In the genomic region with DNA sequence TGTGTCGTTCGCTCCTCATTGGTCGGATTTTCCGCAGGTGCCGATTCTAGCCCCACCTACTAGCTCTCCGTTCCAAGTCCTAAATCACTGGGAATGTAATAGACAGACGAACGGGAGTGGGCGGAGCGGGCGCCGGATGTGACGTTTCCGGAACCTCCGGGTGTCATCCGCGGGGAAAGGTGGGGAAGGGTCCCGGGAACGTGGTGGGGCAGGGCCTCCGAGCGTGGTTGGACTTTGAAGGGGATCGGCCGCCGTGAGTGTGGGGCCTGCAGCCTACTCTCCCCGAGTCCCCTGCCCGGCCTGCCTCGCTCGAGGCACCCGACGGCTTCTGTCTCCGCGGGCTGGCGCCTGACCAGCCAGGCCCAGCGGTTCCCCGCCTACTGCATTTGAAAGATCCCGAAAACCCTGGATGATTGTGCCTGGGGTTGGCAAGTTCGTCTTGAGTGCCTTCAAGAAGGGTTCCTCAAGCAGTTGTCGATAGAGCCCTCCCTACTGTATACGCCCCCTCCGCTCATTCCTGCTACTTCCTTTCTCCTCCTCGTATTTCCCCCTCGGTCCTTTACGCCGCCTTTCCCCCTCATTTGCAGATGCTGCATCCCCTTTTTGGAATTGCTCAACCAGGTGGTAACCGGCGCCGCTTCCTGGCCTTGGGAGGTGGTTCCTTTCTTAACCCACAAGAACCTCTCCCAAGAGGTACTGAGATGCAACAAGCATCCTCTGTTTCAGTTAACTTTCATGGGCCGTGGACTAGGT, we compare ENCODE assay signal across 8 cellular contexts. TPM values are rescaled to one million over a fixed set of nuclear protein-coding genes. Genes with fewer than 3 reads are reported as not detected.
A peak's percentile ranks its signal among the peaks of the same experiment; 100 is the strongest.
DNase-seq lines count a peak whose midpoint lies in the region; ATAC-seq, FAIRE-seq and TF ChIP-seq lines count a peak whose summit lies in the region.

A gene (plus strand): TSS at position 144 of the 753 bp plus-strand sequence. CDS start 1,896 bp downstream, outside the sequence.

- no peaks in the 10 kb centered on the region for H3K9me3 Mint-ChIP-seq in T-cell

- H3K4me3 ChIP-seq in cardiac muscle cell, result peak within 1 kb of the TSS; percentile 78
- peak within 1 kb of the TSS; percentile 88 for H3K4me3 ChIP-seq in parathyroid adenoma (ENCODE audit: low read depth, low read length)
- H3K4me3 ChIP-seq in tibial nerve, result peak within 1 kb of the TSS; percentile 72 to 94 (median 80)

- CTCF ChIA-PET in T-cell (lab: Charles Lee), result interaction anchor here (0.6 to 2.9 kb wide), 15 partner anchors 10 to 1019 kb away, joined by 3 to 17 read pairs (median 3); a partner anchor contains a TSS

- ATAC-seq in HG02840 (IDR thresholded peaks at IDR 0.05; ENCODE audit: low FRiP score, unreplicated experiment) (peak; percentile 86), T-cell (replicated peaks in 1 of 4) (peak; percentile 91 to 95 (median 94))

- FAIRE-seq in GM12891 (lab: Jason Lieb, UNC), result peak; percentile 91

- H3K27ac ChIP-seq in adipose tissue (ENCODE audit: low read depth, low read length) (peak within 1 kb of the TSS; percentile 90), cardiac muscle cell (peak within 1 kb of the TSS; percentile 91), parathyroid adenoma (peak within 1 kb of the TSS; percentile 86), tibial nerve (peak within 1 kb of the TSS; percentile 94 to 99 (median 98))

- DNase-seq in GM12891 (ENCODE audit: insufficient read length, low spot score) (peak; percentile 66), NCI-H1436 treated with DMSO at 0.1 percent for 48 hours (lab: John Stamatoyannopoulos, UW) (peak; percentile 84), T-cell (peak; percentile 75 to 93 (median 83)), cardiac muscle cell (ENCODE audit: low read depth in 1 of 2, low spot score in 1 of 2) (peak; percentile 97), tibial nerve (ENCODE audit: low spot score in 2 of 2) (peak; percentile 93 to 98)

- H3K27me3 ChIP-seq in cardiac muscle cell (peaks cover 26% of the 10 kb centered on the region), parathyroid adenoma (ENCODE audit: control insufficient read depth, insufficient read depth, low read length) (no peaks in the 10 kb centered on the region), tibial nerve (no peaks in the 10 kb centered on the region)

- H3K27ac Mint-ChIP-seq in T-cell, result peak within 1 kb of the TSS; percentile 97 to 98

- peak within 1 kb of the TSS; percentile 95 to 97 (median 96) for H3K4me3 Mint-ChIP-seq in T-cell

- H3K27me3 Mint-ChIP-seq in T-cell, result no peaks in the 10 kb centered on the region

- peaks cover 13% of the 10 kb centered on the region for H3K79me2 ChIP-seq in parathyroid adenoma

- peaks cover 17% of the 10 kb centered on the region for H3K36me3 Mint-ChIP-seq in T-cell

- peaks cover 10% of the 10 kb centered on the region for H3K4me1 ChIP-seq in cardiac muscle cell (ENCODE audit: low read depth)
- peaks cover 4% of the 10 kb centered on the region for H3K4me1 ChIP-seq in parathyroid adenoma
- peaks cover 0 to 59% (median 23%) of the 10 kb centered on the region in 4 donors for H3K4me1 ChIP-seq in tibial nerve

- H3K9ac ChIP-seq in parathyroid adenoma, result peak within 1 kb of the TSS; percentile 41

- peak within 1 kb of the TSS; percentile 93 for H3K4me2 ChIP-seq in parathyroid adenoma (ENCODE audit: low read length)

- peaks cover 51 to 53% (median 52%) of the 10 kb centered on the region in 3 donors for H3K4me1 Mint-ChIP-seq in T-cell

- WGBS in adipose tissue, 3 donors, result 0 to 1% (median 1%) methylated on average over 48 of the region's 48 CpGs
- WGBS in tibial nerve, 2 donors, result 0 to 1% methylated on average over 45 to 48 of the region's 48 CpGs

- POLR2A ChIA-PET in T-cell (lab: Charles Lee), result interaction anchor here (0.8 to 1.0 kb wide), 5 partner anchors 48 to 350 kb away, joined by 4 to 8 read pairs (median 5); a partner anchor contains a TSS

- H3K36me3 ChIP-seq in cardiac muscle cell (peaks cover 13% of the 10 kb centered on the region), parathyroid adenoma (ENCODE audit: control insufficient read depth, insufficient read depth, low read length) (no peaks in the 10 kb centered on the region), tibial nerve (peaks cover 0 to 26% (median 0%) of the 10 kb centered on the region in 3 donors)

- TF ChIP-seq POLR2A in GM12891 (IDR thresholded peaks at IDR 0.05; ENCODE audit: low read depth, low read length) (peak; percentile 67), tibial nerve (IDR thresholded peaks at IDR 0.05) (peak; percentile 44 to 69)

- H3K9me3 ChIP-seq in cardiac muscle cell (ENCODE audit: low read depth) (no peaks in the 10 kb centered on the region), parathyroid adenoma (ENCODE audit: control insufficient read depth, low read length) (no peaks in the 10 kb centered on the region), tibial nerve (no peaks in the 10 kb centered on the region)

- peak within 1 kb of the TSS; percentile 93 for H2AFZ ChIP-seq in parathyroid adenoma

- TF ChIP-seq EP300 in tibial nerve (IDR thresholded peaks at IDR 0.05), result peak; percentile 85 to 89

- TF ChIP-seq CTCF in cardiac muscle cell (IDR thresholded peaks at IDR 0.05; ENCODE audit: low read depth, low read length), result no peak
- no peak for TF ChIP-seq CTCF in parathyroid adenoma (IDR thresholded peaks at IDR 0.05)
- no peak for TF ChIP-seq CTCF in tibial nerve (IDR thresholded peaks at IDR 0.05)

TF ChIP-seq in GM12891, 5 proteins besides CTCF, POLR2A, EP300 and RAD21:
- TF ChIP-seq TAF1 (IDR thresholded peaks at IDR 0.05; ENCODE audit: low read depth, low read length) (peak; percentile 19; the same call in 1 of the 2 replicates), PAX5 (IDR thresholded peaks at IDR 0.05; ENCODE audit: insufficient read depth, low read length, severe bottlenecking) (no peak), POLR2AphosphoS5 (IDR thresholded peaks at IDR 0.05; ENCODE audit: low read depth, low read length) (peak; percentile 65; the same call in 1 of the 2 replicates), POU2F2 (IDR thresholded peaks at IDR 0.05; ENCODE audit: low read depth, low read length) (no peak)
TF ChIP-seq in GM12891: peak in this region for 2.

RNA-seq across cellular contexts. Expression of the gene that starts here (rescaled TPM):
- 48.7 TPM for polyA plus RNA-seq in GM12891 (2012; ENCODE audit: low read depth, missing spikeins)
- 10 to 100 TPM; 21.6 to 32.5 (median 28.9) TPM for total RNA-seq in T-cell
- 10 to 100 TPM; 15.1 to 27.9 (median 18.1) TPM for polyA plus RNA-seq in adipose tissue
- total RNA-seq in cardiac muscle cell, result 24.8 and 31.9 TPM in 2 replicates
- 35.7 and 49.3 TPM in 2 replicates for polyA plus RNA-seq in cardiac muscle cell
- total RNA-seq in tibial nerve, result 10 to 100 TPM; 20.7 to 47.2 (median 24.8) TPM

Comparison
In these comparisons a context has a peak if more than half of its experiments do, and no peak if none do; other contexts are left out.
1. Peak in every context shown above with its lines: DNase-seq, ATAC-seq, H3K4me3 ChIP-seq and H3K27ac ChIP-seq.